ENCODE assay signal across 1 cellular context in genomic region chr4:187408447-187408846, GRCh38.
TF ChIP-seq lines count a peak whose summit lies in the region.

No MANE protein-coding gene starts in this region.

TF ChIP-seq in K562, 482 proteins besides CTCF, POLR2A, EP300 and RAD21:
- peak; percentile 73; the same call in 1 of the 2 replicates for TF ChIP-seq NR2C1 (IDR thresholded peaks at IDR 0.05)
- peak; percentile 77 for TF ChIP-seq NR2C1 (tag; IDR thresholded peaks at IDR 0.05)
